In genomic region chr9:19564396-19565061, GRCh38 we compare ENCODE assay signal across 1 cellular context.
TF ChIP-seq lines count a peak whose summit lies in the region.

No MANE protein-coding gene starts in this region.

TF ChIP-seq in H1, 55 proteins besides CTCF, POLR2A, EP300 and RAD21 (continued from another document):
- TF ChIP-seq HDAC6 (IDR thresholded peaks at IDR 0.05; ENCODE audit: low read depth, low read length) (no peak), USF2 (IDR thresholded peaks at IDR 0.05; ENCODE audit: low read length) (no peak), SP2 (IDR thresholded peaks at IDR 0.05; ENCODE audit: low read length) (no peak), GABPA (IDR thresholded peaks at IDR 0.05; ENCODE audit: borderline replicate concordance, insufficient read depth, low read length) (no peak), POU5F1 (IDR thresholded peaks at IDR 0.05; ENCODE audit: low read depth, low read length) (no peak), CTBP2 (IDR thresholded peaks at IDR 0.05; ENCODE audit: borderline replicate concordance, insufficient read depth, insufficient read length, low read length) (no peak), SAP30 (IDR thresholded peaks at IDR 0.05; ENCODE audit: insufficient read depth, insufficient replicate concordance, low read length) (no peak), SIN3A (conservative IDR thresholded peaks at IDR 0.05 in 1 of 2, IDR thresholded peaks at IDR 0.05 in 1 of 2; ENCODE audit: low read depth in 1 of 2, low read length in 2 of 2) (no peak), CHD2 (IDR thresholded peaks at IDR 0.05; ENCODE audit: low read length) (no peak), TEAD4 (IDR thresholded peaks at IDR 0.05; ENCODE audit: low read depth, low read length) (no peak), MAFK (IDR thresholded peaks at IDR 0.05; ENCODE audit: low read depth, low read length) (no peak), TBP (IDR thresholded peaks at IDR 0.05; ENCODE audit: low read depth, low read length) (no peak), SIX5 (IDR thresholded peaks at IDR 0.05; ENCODE audit: low read depth, low read length) (no peak), TCF12 (IDR thresholded peaks at IDR 0.05; ENCODE audit: low read depth, low read length) (no peak)
